ENCODE assay signal across 21 cellular contexts in the genomic region with DNA sequence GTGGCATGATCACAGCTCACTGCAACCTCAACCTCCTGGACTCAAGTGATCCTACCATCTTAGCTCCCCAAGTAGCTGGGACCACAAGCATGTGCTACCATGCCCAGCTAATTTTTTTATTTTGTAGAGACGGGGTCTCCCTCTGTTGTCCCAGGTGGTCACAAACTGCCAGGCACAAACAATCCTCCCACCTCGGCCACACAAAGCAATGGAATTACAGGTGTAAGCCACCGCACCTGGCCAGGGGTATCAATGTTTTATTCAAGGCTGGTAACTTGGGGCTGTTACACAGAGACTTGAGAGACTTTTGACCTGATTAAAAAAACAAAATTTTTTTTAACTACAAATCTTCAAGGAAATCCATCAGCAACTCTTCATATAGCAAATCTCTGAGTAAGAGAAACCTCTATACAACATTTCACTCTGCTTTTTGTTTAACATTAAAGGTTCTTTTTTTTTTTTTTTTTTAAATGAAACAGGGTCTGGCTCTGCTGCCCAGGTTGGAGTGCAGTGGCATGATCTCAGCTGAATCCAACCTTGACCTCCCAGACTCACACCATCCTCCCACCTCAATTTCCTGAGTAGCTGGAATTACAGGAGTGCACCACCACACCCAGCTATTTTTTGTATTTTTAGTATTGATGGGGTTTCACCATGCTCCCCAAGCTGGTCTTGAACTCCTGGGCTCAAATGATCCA. TPM values are rescaled to one million over a fixed set of nuclear protein-coding genes. Genes with fewer than 3 reads are reported as not detected.
DNase-seq lines count a peak whose midpoint lies in the region; ATAC-seq and TF ChIP-seq lines count a peak whose summit lies in the region.
"Had no signal": no experiment of that assay in that cellular context is flagged by ENCODE, and none has a peak within 500 bp of the region (broad histone marks: within the 10 kb centered on the region; RNA-seq: fewer than 3 reads in every experiment).

No MANE protein-coding gene starts in this region.

- no peak for DNase-seq in T-helper 2 cell treated with Interferon-gamma antibody and Interleukin-4, amounts not matched to agents 5 μg/mL and 100 μg/mL, for 36 hours (ENCODE audit: low spot score)
- DNase-seq in T-helper 2 cell, result no peak
- DNase-seq in Calu3, result no peak
- DNase-seq in activated naive CD4-positive, alpha-beta T cell treated with anti-CD3 and anti-CD28 coated beads, Interleukin-2, amount 50 U/mL, for 72 hours (ENCODE audit: low spot score in 2 of 2), result no peak
- no peak for DNase-seq in natural killer cell treated with Interleukin-12 subunit alpha and Interleukin-12 subunit beta and Interleukin-15 and Interleukin-18, amount 100 ng/mL, for 72 hours (ENCODE audit: low spot score)
- no peak for DNase-seq in erythroblast (lab: John Stamatoyannopoulos, UW)
- DNase-seq: activated CD4-positive, alpha-beta T cell treated with anti-CD3 and anti-CD28 coated beads for 4 hours; amniotic stem cell; caudate nucleus; left lung; midbrain; NCI-H1092 treated with DMSO at 0.1 percent for 48 hours; NCI-H2081 treated with DMSO at 0.1 percent for 48 hours; NCI-H510A treated with DMSO at 0.1 percent for 48 hours; psoas muscle; RPMI8226; stimulated activated CD4-positive, alpha-beta T cell treated with anti-CD3 and anti-CD28 coated beads, Interleukin-2, amount 100 ng/mL, for 24 hours; stomach; upper lobe of right lung had no signal

- H3K36me3 Mint-ChIP-seq in T-helper 2 cell treated with Interferon-gamma antibody and Interleukin-4, amounts not matched to agents 5 μg/mL and 100 μg/mL, for 36 hours (ENCODE audit: low read depth), result peaks cover 74% of the 10 kb centered on the region
- peaks cover 100% of the 10 kb centered on the region for H3K36me3 Mint-ChIP-seq in Calu3 (ENCODE audit: insufficient read depth, unreplicated experiment)
- peaks cover 39 to 80% of the 10 kb centered on the region in 2 donors for H3K36me3 Mint-ChIP-seq in activated naive CD4-positive, alpha-beta T cell treated with anti-CD3 and anti-CD28 coated beads, Interleukin-2, amount 50 U/mL, for 72 hours
- peaks cover 55% of the 10 kb centered on the region for H3K36me3 Mint-ChIP-seq in natural killer cell treated with Interleukin-12 subunit alpha and Interleukin-12 subunit beta and Interleukin-15 and Interleukin-18, amount 100 ng/mL, for 72 hours

- ATAC-seq in activated naive CD4-positive, alpha-beta T cell treated with anti-CD3 and anti-CD28 coated beads, Interleukin-2, amount 50 U/mL, for 72 hours, result no peak
- ATAC-seq in natural killer cell treated with Interleukin-12 subunit alpha and Interleukin-12 subunit beta and Interleukin-15 and Interleukin-18, amount 100 ng/mL, for 72 hours, result no peak
- ATAC-seq in HG03175 (IDR thresholded peaks at IDR 0.05; ENCODE audit: unreplicated experiment), result no peak
- no peak for ATAC-seq in GM18873 (IDR thresholded peaks at IDR 0.05; ENCODE audit: low FRiP score, unreplicated experiment)
- ATAC-seq: left lung, psoas muscle, upper lobe of right lung had no signal

- H3K9me3 Mint-ChIP-seq in T-helper 2 cell treated with Interferon-gamma antibody and Interleukin-4, amounts not matched to agents 5 μg/mL and 100 μg/mL, for 36 hours, result no peaks in the 10 kb centered on the region
- no peaks in the 10 kb centered on the region for H3K9me3 Mint-ChIP-seq in Calu3 (ENCODE audit: low read depth, unreplicated experiment)
- no peaks in the 10 kb centered on the region for H3K9me3 Mint-ChIP-seq in activated naive CD4-positive, alpha-beta T cell treated with anti-CD3 and anti-CD28 coated beads, Interleukin-2, amount 50 U/mL, for 72 hours
- H3K9me3 Mint-ChIP-seq in natural killer cell treated with Interleukin-12 subunit alpha and Interleukin-12 subunit beta and Interleukin-15 and Interleukin-18, amount 100 ng/mL, for 72 hours, result no peaks in the 10 kb centered on the region

- no peaks in the 10 kb centered on the region for H3K27me3 Mint-ChIP-seq in T-helper 2 cell treated with Interferon-gamma antibody and Interleukin-4, amounts not matched to agents 5 μg/mL and 100 μg/mL, for 36 hours (ENCODE audit: low read depth)
- no peaks in the 10 kb centered on the region for H3K27me3 Mint-ChIP-seq in Calu3 (ENCODE audit: unreplicated experiment)
- no peaks in the 10 kb centered on the region for H3K27me3 Mint-ChIP-seq in natural killer cell treated with Interleukin-12 subunit alpha and Interleukin-12 subunit beta and Interleukin-15 and Interleukin-18, amount 100 ng/mL, for 72 hours

- H3K4me1 Mint-ChIP-seq in T-helper 2 cell treated with Interferon-gamma antibody and Interleukin-4, amounts not matched to agents 5 μg/mL and 100 μg/mL, for 36 hours (ENCODE audit: low read depth), result peaks cover 61% of the 10 kb centered on the region
- peaks cover 67% of the 10 kb centered on the region for H3K4me1 Mint-ChIP-seq in Calu3 (ENCODE audit: low read depth, unreplicated experiment)
- peaks cover 58 to 78% of the 10 kb centered on the region in 2 donors for H3K4me1 Mint-ChIP-seq in natural killer cell treated with Interleukin-12 subunit alpha and Interleukin-12 subunit beta and Interleukin-15 and Interleukin-18, amount 100 ng/mL, for 72 hours (ENCODE audit: low read depth in 2 of 2)

- no TSS peak for BruUV-seq in Calu3 (replicated peaks; lab: Mats Ljungman, UMichigan)

- TF ChIP-seq CTCF in Calu3 (IDR thresholded peaks at IDR 0.05; ENCODE audit: unreplicated experiment), result no peak

- no peak for TF ChIP-seq POLR2A in erythroblast (IDR thresholded peaks at IDR 0.05; ENCODE audit: low read length)

- CTCF ChIA-PET in Calu3 (lab: Charles Lee), result interaction anchor here (0.7 kb wide), 1 partner anchor 452 kb away, joined by 5 read pairs; no protein-coding TSS in a partner anchor

- H3K27ac Mint-ChIP-seq in T-helper 2 cell treated with Interferon-gamma antibody and Interleukin-4, amounts not matched to agents 5 μg/mL and 100 μg/mL, for 36 hours, result no peak overlapping the region
- H3K27ac Mint-ChIP-seq in Calu3 (ENCODE audit: unreplicated experiment), result peak overlapping the region; percentile 17
- H3K27ac Mint-ChIP-seq in activated naive CD4-positive, alpha-beta T cell treated with anti-CD3 and anti-CD28 coated beads, Interleukin-2, amount 50 U/mL, for 72 hours, result peak overlapping the region; percentile 90 to 98
- H3K27ac Mint-ChIP-seq in natural killer cell treated with Interleukin-12 subunit alpha and Interleukin-12 subunit beta and Interleukin-15 and Interleukin-18, amount 100 ng/mL, for 72 hours, result peak overlapping the region; percentile 38 to 83

- intact Hi-C loops in Calu3 (cut with micrococcal nuclease; ENCODE audit: unreplicated experiment), result no loop called here

- peak overlapping the region; percentile 12 for H3K4me3 Mint-ChIP-seq in T-helper 2 cell treated with Interferon-gamma antibody and Interleukin-4, amounts not matched to agents 5 μg/mL and 100 μg/mL, for 36 hours
- H3K4me3 Mint-ChIP-seq in Calu3 (ENCODE audit: low read depth, unreplicated experiment), result peak overlapping the region; percentile 25
- H3K4me3 Mint-ChIP-seq in natural killer cell treated with Interleukin-12 subunit alpha and Interleukin-12 subunit beta and Interleukin-15 and Interleukin-18, amount 100 ng/mL, for 72 hours, result no peak overlapping the region

RNA-seq across cellular contexts. Expression of a gene that starts 5.9 kb away (rescaled TPM):
- 173 and 179 TPM in 2 replicates for total RNA-seq in Calu3 (2022)
- 100 to 1,000 TPM; 116 to 125 TPM for total RNA-seq in activated naive CD4-positive, alpha-beta T cell treated with anti-CD3 and anti-CD28 coated beads, Interleukin-2, amount 50 U/mL, for 72 hours
- total RNA-seq in natural killer cell treated with Interleukin-12 subunit alpha and Interleukin-12 subunit beta and Interleukin-15 and Interleukin-18, amount 100 ng/mL, for 72 hours, result 10 to 100 TPM; 97.6 to 99.8 TPM
